Comparison of ENCODE assay signal across 9 cellular contexts in the genomic region with DNA sequence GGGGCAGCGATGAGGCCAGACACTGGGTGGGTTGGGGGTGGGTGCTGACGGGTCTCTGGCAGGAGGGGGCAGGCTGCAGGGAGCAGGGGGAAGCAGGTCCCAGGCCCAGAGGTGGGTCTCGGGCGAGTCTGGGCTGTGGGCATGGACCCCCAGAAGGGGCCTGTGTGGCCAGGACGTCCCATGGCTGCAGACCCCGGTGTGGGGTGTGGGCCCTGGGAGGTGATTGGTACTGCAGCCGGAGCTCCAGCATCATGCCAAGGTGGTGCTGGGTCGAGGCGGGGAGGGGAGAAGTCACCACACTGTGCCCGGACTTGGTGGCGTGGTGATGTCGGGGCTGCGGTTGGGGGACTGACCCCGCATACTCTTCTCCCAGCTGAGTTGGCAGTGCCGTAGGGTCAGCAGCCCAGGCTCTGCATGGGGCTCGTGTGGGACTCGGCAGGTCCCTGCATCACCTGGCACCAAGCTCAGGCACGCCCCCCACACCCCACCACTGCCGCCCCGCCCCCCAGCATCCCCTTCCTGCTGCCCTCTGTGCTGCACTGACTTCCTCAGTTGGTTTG. TPM values are rescaled to one million over a fixed set of nuclear protein-coding genes. Genes with fewer than 3 reads are reported as not detected.
"Had no signal": no experiment of that assay in that cellular context is flagged by ENCODE, and none has a peak within 500 bp of the region (broad histone marks: within the 10 kb centered on the region; RNA-seq: fewer than 3 reads in every experiment).

No MANE protein-coding gene starts in this region.

- H3K36me3 ChIP-seq: HAP-1 had no signal

- H3K27me3 Mint-ChIP-seq: IgD-negative memory B cell had no signal

- DNase-seq: GM23248, GOT3, H7, HFFc6, KBM-7 had no signal

- H3K9ac ChIP-seq: GM23248 had no signal

- H3K4me1 ChIP-seq: HAP-1 had no signal

- H3K27ac ChIP-seq: GM23248, HL-60 had no signal

- H3K4me3 ChIP-seq: GM23248, HAP-1 had no signal

- H3K27ac Mint-ChIP-seq: HFFc6, IgD-negative memory B cell had no signal

- H3K4me3 Mint-ChIP-seq: HFFc6, IgD-negative memory B cell had no signal

- H2AFZ ChIP-seq: GM23248 had no signal

RNA-seq across cellular contexts. Expression of a gene that starts 31.2 kb away (rescaled TPM):
- total RNA-seq: HT1080 had no signal
